11 cellular contexts compared by ENCODE assay signal in genomic region chr4:76753814-76754213, GRCh38.
A peak's percentile ranks its signal among the peaks of the same experiment; 100 is the strongest.
DNase-seq lines count a peak whose midpoint lies in the region; ATAC-seq and TF ChIP-seq lines count a peak whose summit lies in the region.
"Had no signal": no experiment of that assay in that cellular context is flagged by ENCODE, and none has a peak within 500 bp of the region (broad histone marks: within the 10 kb centered on the region; RNA-seq: fewer than 3 reads in every experiment).

No MANE protein-coding gene starts in this region.

- peak overlapping the region in 3 of 11 experiments; percentile 6 to 51 (median 19); a peak in 2 of 22 replicates for H3K9ac ChIP-seq in BLaER1 treated with 17β-estradiol and CSF1 and Interleukin-3, amounts not matched to agents 10 nM and 100 nM

- H3K27ac Mint-ChIP-seq in osteocyte (ENCODE audit: unreplicated experiment) = peak overlapping the region; percentile 88
- H3K27ac Mint-ChIP-seq: T-helper 1 cell treated with Interleukin-12 subunit alpha and Interleukin-12 subunit beta and Interleukin-4 antibody, amounts not matched to agents 30 μg/mL and 1 μg/mL, for 36 hours had no signal

- H3K36me3 Mint-ChIP-seq in osteocyte (ENCODE audit: unreplicated experiment) = no peaks in the 10 kb centered on the region

- ATAC-seq in SK-N-SH treated with all-trans-retinoic acid at 6 μM for 48 hours (peak; percentile 76), HG03196 (IDR thresholded peaks at IDR 0.05; ENCODE audit: unreplicated experiment) (no peak)

- peaks cover 73% of the 10 kb centered on the region for H3K4me1 Mint-ChIP-seq in osteocyte (ENCODE audit: unreplicated experiment)

- H3K27me3 Mint-ChIP-seq in osteocyte (ENCODE audit: unreplicated experiment) = no peaks in the 10 kb centered on the region

- H3K4me3 Mint-ChIP-seq in osteocyte (ENCODE audit: unreplicated experiment) = peak overlapping the region; percentile 57
- H3K4me3 Mint-ChIP-seq: T-helper 1 cell treated with Interleukin-12 subunit alpha and Interleukin-12 subunit beta and Interleukin-4 antibody, amounts not matched to agents 30 μg/mL and 1 μg/mL, for 36 hours had no signal

- no peaks in the 10 kb centered on the region for H3K27me3 ChIP-seq in BLaER1 treated with 17β-estradiol and CSF1 and Interleukin-3, amounts not matched to agents 10 nM and 100 nM

- peaks cover 6 to 35% (median 28%) of the 10 kb centered on the region in 10 experiments; a peak in 19 of 20 replicates for H3K4me1 ChIP-seq in BLaER1 treated with 17β-estradiol and CSF1 and Interleukin-3, amounts not matched to agents 10 nM and 100 nM

- H4K20me1 ChIP-seq in BLaER1 treated with 17β-estradiol and CSF1 and Interleukin-3, amounts not matched to agents 10 nM and 100 nM = no peaks in the 10 kb centered on the region

- H3K27ac ChIP-seq in BLaER1 treated with 17β-estradiol and CSF1 and Interleukin-3, amounts not matched to agents 10 nM and 100 nM = peak overlapping the region in 5 of 11 experiments; percentile 28 to 70 (median 45); a peak in 6 of 22 replicates

- no peak for TF ChIP-seq CTCF in fibroblast of mammary gland (conservative IDR thresholded peaks at IDR 0.05; ENCODE audit: control insufficient read depth, insufficient read depth, low read depth, low read length)
- no peak for TF ChIP-seq CTCF in osteocyte (IDR thresholded peaks at IDR 0.05)

- no peak overlapping the region for H3K4me3 ChIP-seq in BLaER1 treated with 17β-estradiol and CSF1 and Interleukin-3, amounts not matched to agents 10 nM and 100 nM
- no peak overlapping the region for H3K4me3 ChIP-seq in fibroblast of mammary gland (ENCODE audit: control insufficient read depth, low read depth, low read length)

- H3K36me3 ChIP-seq in BLaER1 treated with 17β-estradiol and CSF1 and Interleukin-3, amounts not matched to agents 10 nM and 100 nM = peaks cover 0 to 84% (median 66%) of the 10 kb centered on the region in 11 experiments; a peak in 17 of 22 replicates

- H3K9me3 Mint-ChIP-seq in osteocyte (ENCODE audit: unreplicated experiment) = no peaks in the 10 kb centered on the region

- peak; percentile 96 for DNase-seq in fibroblast of mammary gland (ENCODE audit: low read depth)
- DNase-seq in osteocyte (ENCODE audit: extremely low spot score, unreplicated experiment) = no peak
- no peak for DNase-seq in 8988T
- DNase-seq in KG1 (lab: John Stamatoyannopoulos, UW) = no peak
- no peak for DNase-seq in MV-4-11 (lab: John Stamatoyannopoulos, UW)
- DNase-seq: hippocampal formation, NCI-H2081 had no signal

- H3K4me2 ChIP-seq in BLaER1 treated with 17β-estradiol and CSF1 and Interleukin-3, amounts not matched to agents 10 nM and 100 nM = peak overlapping the region; percentile 13 to 70 (median 38); a peak in 17 of 22 replicates

- peaks cover 11 to 24% (median 22%) of the 10 kb centered on the region in 11 experiments; a peak in 21 of 22 replicates for H3K9me3 ChIP-seq in BLaER1 treated with 17β-estradiol and CSF1 and Interleukin-3, amounts not matched to agents 10 nM and 100 nM (replicated peaks in 1 of 11)

TF ChIP-seq in SK-N-SH treated with all-trans-retinoic acid at 6 μM for 48 hours, 23 proteins besides CTCF, POLR2A, EP300 and RAD21:
- TF ChIP-seq BACH2 (CRISPR knock-in tag; IDR thresholded peaks at IDR 0.05; ENCODE audit: borderline replicate concordance) = no peak
- no peak for TF ChIP-seq ARNTL (CRISPR knock-in tag; IDR thresholded peaks at IDR 0.05; ENCODE audit: borderline replicate concordance, low read depth)
- TF ChIP-seq OSR1 (CRISPR knock-in tag; IDR thresholded peaks at IDR 0.05) = no peak
- TF ChIP-seq CREB5 (CRISPR knock-in tag; IDR thresholded peaks at IDR 0.05; ENCODE audit: low read depth) = no peak
- no peak for TF ChIP-seq ZFP30 (CRISPR knock-in tag; IDR thresholded peaks at IDR 0.05)
TF ChIP-seq in SK-N-SH treated with all-trans-retinoic acid at 6 μM for 48 hours: peak in this region for 0.
